Comparison of ENCODE assay signal across 9 cellular contexts in genomic region chr6:106182455-106182854, GRCh38.
A peak's percentile ranks its signal among the peaks of the same experiment; 100 is the strongest.
DNase-seq lines count a peak whose midpoint lies in the region; ATAC-seq, FAIRE-seq and TF ChIP-seq lines count a peak whose summit lies in the region.
"Had no signal": no experiment of that assay in that cellular context is flagged by ENCODE, and none has a peak within 500 bp of the region (broad histone marks: within the 10 kb centered on the region; RNA-seq: fewer than 3 reads in every experiment).

No MANE protein-coding gene starts in this region.

- H3K27ac ChIP-seq in A549, result no peak overlapping the region
- no peak overlapping the region for H3K27ac ChIP-seq in SJCRH30
- H3K27ac ChIP-seq in sigmoid colon, result no peak overlapping the region

- CTCF ChIA-PET in A549 (lab: Yijun Ruan, JAX), result interaction anchor here (0.9 to 1.4 kb wide), 3 partner anchors 41 to 698 kb away, joined by 3 to 6 read pairs (median 3); no protein-coding TSS in a partner anchor

- intact Hi-C loops in sigmoid colon (cut with DNase I) (no loop called here), left colon (cut with DNase I, micrococcal nuclease) (no loop called here)

- DNase-seq in A549 (ENCODE audit: low read depth in 1 of 2, low spot score in 1 of 2), result no peak
- DNase-seq in NOMO-1 treated with DMSO at 0.1 percent for 48 hours (lab: John Stamatoyannopoulos, UW; ENCODE audit: unreplicated experiment), result peak; percentile 88
- DNase-seq in SJCRH30, result no peak
- DNase-seq in H4 (ENCODE audit: low spot score), result no peak
- DNase-seq in sigmoid colon, result no peak
- no peak for DNase-seq in left colon

- no peak for FAIRE-seq in A549 (lab: Jason Lieb, UNC)

- POLR2A ChIA-PET in A549 (lab: Yijun Ruan, JAX), result interaction anchor here (0.6 kb wide), 1 partner anchor 1137 kb away, joined by 7 read pairs; no protein-coding TSS in a partner anchor

- no peak for TF ChIP-seq EP300 in A549 (IDR thresholded peaks at IDR 0.05)
- TF ChIP-seq EP300 in sigmoid colon (IDR thresholded peaks at IDR 0.05), result no peak

- no peak for TF ChIP-seq CTCF in A549 (IDR thresholded peaks at IDR 0.05)
- no peak for TF ChIP-seq CTCF in sigmoid colon (IDR thresholded peaks at IDR 0.05)

- no peaks in the 10 kb centered on the region for H3K9me3 ChIP-seq in A549
- H3K9me3 ChIP-seq in SJCRH30 (replicated peaks), result no peaks in the 10 kb centered on the region
- no peaks in the 10 kb centered on the region for H3K9me3 ChIP-seq in sigmoid colon

- H3K4me3 ChIP-seq in A549, result no peak overlapping the region
- H3K4me3 ChIP-seq in SJCRH30, result no peak overlapping the region
- no peak overlapping the region for H3K4me3 ChIP-seq in sigmoid colon
- H3K4me3 ChIP-seq: lung had no signal

- TF ChIP-seq RAD21 in A549 (conservative IDR thresholded peaks at IDR 0.05 in 1 of 2, IDR thresholded peaks at IDR 0.05 in 1 of 2), result no peak

- no peaks in the 10 kb centered on the region for H3K27me3 ChIP-seq in SJCRH30
- H3K27me3 ChIP-seq in sigmoid colon, result no peaks in the 10 kb centered on the region

- H3K4me1 ChIP-seq in A549 (peaks cover 18% of the 10 kb centered on the region), SJCRH30 (no peaks in the 10 kb centered on the region), sigmoid colon (no peaks in the 10 kb centered on the region)

- WGBS in A549 (ENCODE audit: missing lambda C conversion rate), result 90% methylated on average over 5 of the region's 5 CpGs
- 91 to 93% methylated on average over 5 of the region's 5 CpGs for WGBS in sigmoid colon, 2 donors

- TF ChIP-seq POLR2A in A549 (IDR thresholded peaks at IDR 0.05; ENCODE audit: low read length), result no peak
- no peak for TF ChIP-seq POLR2A in sigmoid colon (IDR thresholded peaks at IDR 0.05)

- H3K4me2 ChIP-seq in A549, result peak overlapping the region; percentile 39; the same call in 2 of the 3 replicates

- peak in 1 of 2 experiments; percentile 27; a peak in 2 of 6 replicates for ATAC-seq in A549
- peak; percentile 82 for ATAC-seq in GM19035 (IDR thresholded peaks at IDR 0.05; ENCODE audit: unreplicated experiment)
- peak; percentile 87 for ATAC-seq in HG02884 (IDR thresholded peaks at IDR 0.05; ENCODE audit: unreplicated experiment)
- ATAC-seq in left colon, result no peak

- H3K36me3 ChIP-seq in SJCRH30 (no peaks in the 10 kb centered on the region; the same call in 1 of the 2 replicates), sigmoid colon (peaks cover 0 to 11% (median 0%) of the 10 kb centered on the region in 4 donors)

TF ChIP-seq in A549, 52 proteins besides CTCF, POLR2A, EP300 and RAD21:
- TF ChIP-seq JUN (IDR thresholded peaks at IDR 0.05) (no peak), NPAS2 (CRISPR knock-in tag; IDR thresholded peaks at IDR 0.05; ENCODE audit: borderline replicate concordance) (no peak), KDM1A (IDR thresholded peaks at IDR 0.05; ENCODE audit: low read depth) (no peak), ZSCAN20 (CRISPR knock-in tag; IDR thresholded peaks at IDR 0.05) (no peak), CEBPB (IDR thresholded peaks at IDR 0.05) (no peak), PBX3 (IDR thresholded peaks at IDR 0.05) (no peak), CHD2 (IDR thresholded peaks at IDR 0.05; ENCODE audit: low read length, partially characterized antibody) (no peak), GATA3 (IDR thresholded peaks at IDR 0.05; ENCODE audit: borderline replicate concordance) (no peak)
- TF ChIP-seq, protein P1, sequence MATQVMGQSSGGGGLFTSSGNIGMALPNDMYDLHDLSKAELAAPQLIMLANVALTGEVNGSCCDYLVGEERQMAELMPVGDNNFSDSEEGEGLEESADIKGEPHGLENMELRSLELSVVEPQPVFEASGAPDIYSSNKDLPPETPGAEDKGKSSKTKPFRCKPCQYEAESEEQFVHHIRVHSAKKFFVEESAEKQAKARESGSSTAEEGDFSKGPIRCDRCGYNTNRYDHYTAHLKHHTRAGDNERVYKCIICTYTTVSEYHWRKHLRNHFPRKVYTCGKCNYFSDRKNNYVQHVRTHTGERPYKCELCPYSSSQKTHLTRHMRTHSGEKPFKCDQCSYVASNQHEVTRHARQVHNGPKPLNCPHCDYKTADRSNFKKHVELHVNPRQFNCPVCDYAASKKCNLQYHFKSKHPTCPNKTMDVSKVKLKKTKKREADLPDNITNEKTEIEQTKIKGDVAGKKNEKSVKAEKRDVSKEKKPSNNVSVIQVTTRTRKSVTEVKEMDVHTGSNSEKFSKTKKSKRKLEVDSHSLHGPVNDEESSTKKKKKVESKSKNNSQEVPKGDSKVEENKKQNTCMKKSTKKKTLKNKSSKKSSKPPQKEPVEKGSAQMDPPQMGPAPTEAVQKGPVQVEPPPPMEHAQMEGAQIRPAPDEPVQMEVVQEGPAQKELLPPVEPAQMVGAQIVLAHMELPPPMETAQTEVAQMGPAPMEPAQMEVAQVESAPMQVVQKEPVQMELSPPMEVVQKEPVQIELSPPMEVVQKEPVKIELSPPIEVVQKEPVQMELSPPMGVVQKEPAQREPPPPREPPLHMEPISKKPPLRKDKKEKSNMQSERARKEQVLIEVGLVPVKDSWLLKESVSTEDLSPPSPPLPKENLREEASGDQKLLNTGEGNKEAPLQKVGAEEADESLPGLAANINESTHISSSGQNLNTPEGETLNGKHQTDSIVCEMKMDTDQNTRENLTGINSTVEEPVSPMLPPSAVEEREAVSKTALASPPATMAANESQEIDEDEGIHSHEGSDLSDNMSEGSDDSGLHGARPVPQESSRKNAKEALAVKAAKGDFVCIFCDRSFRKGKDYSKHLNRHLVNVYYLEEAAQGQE (IDR thresholded peaks at IDR 0.05), result no peak
